In the genomic region with DNA sequence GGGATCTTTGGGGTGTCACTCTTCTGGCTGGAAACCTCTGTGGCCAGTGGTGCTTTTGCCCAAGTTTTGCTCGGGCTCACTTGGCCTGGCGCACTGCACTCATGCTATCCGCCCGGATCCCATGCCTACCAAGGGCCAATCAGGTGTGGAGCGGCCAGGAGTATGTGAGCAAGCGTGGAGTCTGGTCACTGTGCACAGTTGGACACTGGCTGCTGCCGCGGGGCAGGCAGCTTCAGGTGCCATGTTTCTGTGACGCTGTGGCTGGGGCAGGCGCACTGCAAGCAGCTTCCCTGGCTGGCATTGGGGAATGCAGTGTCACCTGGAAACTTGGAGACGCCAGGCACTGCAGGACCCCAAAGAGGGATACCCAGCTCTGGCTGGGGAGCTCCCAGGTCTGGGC, we compare ENCODE assay signal across 12 cellular contexts. TPM values are rescaled to one million over a fixed set of nuclear protein-coding genes. Genes with fewer than 3 reads are reported as not detected.
"Had no signal": no experiment of that assay in that cellular context is flagged by ENCODE, and none has a peak within 500 bp of the region (broad histone marks: within the 10 kb centered on the region; RNA-seq: fewer than 3 reads in every experiment).

No MANE protein-coding gene starts in this region.

- H2AFZ ChIP-seq: GM23248, GM23338 had no signal

- H3K4me1 ChIP-seq: HAP-1 had no signal

- H3K36me3 ChIP-seq: HAP-1 had no signal

- H3K9ac ChIP-seq: GM23248 had no signal

- DNase-seq: GM23248, GOT3, H7, H9, HCEC 1CT, HFFc6 had no signal

- H3K9me3 ChIP-seq: HAP-1 had no signal

- FAIRE-seq: H1, H54 had no signal

- H3K27ac ChIP-seq: GM23248 had no signal

- H3K4me2 ChIP-seq: GM23338 had no signal

- H3K4me3 ChIP-seq: GM23248, GM23338, HAP-1 had no signal

- ATAC-seq: GM23338, HCT116 had no signal

RNA-seq across cellular contexts. Expression of a gene that starts 45.3 kb away (rescaled TPM):
- total RNA-seq: GM23248, GM23338, H1, H4, H9, HFFc6 had no signal
- polyA plus RNA-seq: GM23248, GM23338 had no signal
